ENCODE assay signal across 7 cellular contexts in the genomic region with DNA sequence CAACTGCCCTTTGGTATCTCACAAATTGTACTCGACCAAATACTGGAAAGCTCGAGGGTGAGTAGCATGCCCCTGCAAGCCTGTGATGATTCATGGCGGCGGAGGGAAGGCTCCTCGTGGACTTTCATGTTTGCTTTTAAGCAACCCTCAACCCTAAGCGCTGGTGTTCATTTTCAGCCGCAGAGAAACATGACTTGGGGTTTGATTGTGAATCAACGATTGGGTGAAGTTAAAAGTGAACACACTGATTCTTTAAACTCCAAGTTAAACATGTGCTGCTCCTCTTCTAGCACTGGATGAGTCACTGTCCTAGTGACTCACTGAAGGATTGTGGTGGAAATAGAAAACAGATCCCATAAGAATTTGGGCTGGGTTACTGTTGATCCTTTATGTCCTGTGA. TPM values are rescaled to one million over a fixed set of nuclear protein-coding genes. Genes with fewer than 3 reads are reported as not detected.
DNase-seq lines count a peak whose midpoint lies in the region; ATAC-seq, FAIRE-seq and TF ChIP-seq lines count a peak whose summit lies in the region.

No MANE protein-coding gene starts in this region.

- no peak for TF ChIP-seq POLR2A in H54 (IDR thresholded peaks at IDR 0.05; ENCODE audit: low read depth, low read length)

- peak; percentile 90 for ATAC-seq in Panc1
- ATAC-seq in esophagus mucosa = peak; percentile 95
- ATAC-seq in GM18517 (IDR thresholded peaks at IDR 0.05; ENCODE audit: unreplicated experiment) = no peak
- ATAC-seq in GM21825 (IDR thresholded peaks at IDR 0.05; ENCODE audit: unreplicated experiment) = no peak

- no TSS peak for BruUV-seq in Panc1 (replicated peaks; lab: Mats Ljungman, UMichigan)

- in situ Hi-C loops in Panc1 (cut with HindIII; ENCODE audit: low pct_unique_long_range_greater_than_20kb, low sequenced_read_pairs) = no loop called here

- CTCF ChIA-PET in Panc1 (lab: Charles Lee) = no interaction called here

- peak overlapping the region; percentile 51 for H3K27ac ChIP-seq in Panc1 (ENCODE audit: low read length)

- intact Hi-C loops in Panc1 (cut with micrococcal nuclease; ENCODE audit: unreplicated experiment) = no loop called here

- FAIRE-seq in H54 (lab: Jason Lieb, UNC) = peak; percentile 99

- no peaks in the 10 kb centered on the region for H3K9me3 ChIP-seq in Panc1 (ENCODE audit: control insufficient read depth, insufficient read depth, low read depth, low read length)

- no peaks in the 10 kb centered on the region for H3K27me3 ChIP-seq in Panc1 (ENCODE audit: control insufficient read depth, insufficient read depth, low read length)

- DNase-seq in H54 (ENCODE audit: insufficient read length, low spot score) = no peak
- peak; percentile 87 for DNase-seq in Panc1 (ENCODE audit: low read depth, low spot score)
- DNase-seq in stimulated activated CD8-positive, alpha-beta memory T cell treated with anti-CD3 and anti-CD28 coated beads, Interleukin-12 subunit alpha, Interleukin-12 subunit beta, amount 100 ng/mL, for 24 hours (ENCODE audit: extremely low read depth) = peak; percentile 24
- no peak for DNase-seq in DMS79 (lab: John Stamatoyannopoulos, UW)

- no peak for TF ChIP-seq CTCF in Panc1 (IDR thresholded peaks at IDR 0.05)

- peaks cover under 1% of the 10 kb centered on the region; the same call in 1 of the 2 replicates for H3K36me3 ChIP-seq in Panc1 (ENCODE audit: control insufficient read depth, insufficient read depth, low read length)

- peaks cover 15% of the 10 kb centered on the region for H3K4me1 ChIP-seq in Panc1 (ENCODE audit: control insufficient read depth, insufficient read depth, low read length)

- POLR2A ChIA-PET in Panc1 (lab: Charles Lee) = no interaction called here

- 0 out of 4 replicates have a peak overlapping the region, but pooled peaks of 1 of the 2 experiments have one; percentile 14 for H3K4me3 ChIP-seq in Panc1 (ENCODE audit: low read depth in 2 of 2, low read length in 2 of 2)

RNA-seq across cellular contexts. Expression of a gene that starts 8.3 kb away (rescaled TPM):
- total RNA-seq in Panc1 (2021; ENCODE audit: unreplicated experiment) = 46.1 TPM
- 14.5 TPM for polyA plus RNA-seq in Panc1 (2012; ENCODE audit: insufficient read length)
- 60.2 TPM for total RNA-seq in esophagus mucosa

RNA-seq across cellular contexts. Expression of a gene that starts 50.5 kb away (rescaled TPM):
- total RNA-seq in Panc1 (2021; ENCODE audit: unreplicated experiment) = 20.6 TPM
- 11.1 TPM for polyA plus RNA-seq in Panc1 (2012; ENCODE audit: insufficient read length)
- 3.7 TPM for total RNA-seq in esophagus mucosa

Comparison
In these comparisons a context has a peak if more than half of its experiments do, and no peak if none do; other contexts are left out.
1. DNase-seq: peak in Panc1 (single experiment) and stimulated activated CD8-positive, alpha-beta memory T cell treated with anti-CD3 and anti-CD28 coated beads, Interleukin-12 subunit alpha, Interleukin-12 subunit beta, amount 100 ng/mL, for 24 hours (single experiment); none in H54 (single experiment) and DMS79 (single experiment).
2. ATAC-seq: peak in Panc1 (single experiment) and esophagus mucosa (single experiment); none in GM18517 (single experiment) and GM21825 (single experiment).